32 cellular contexts compared by ENCODE assay signal in genomic region chr5:141781910-141782309, GRCh38.
"Had no signal": no experiment of that assay in that cellular context is flagged by ENCODE, and none has a peak within 500 bp of the region (broad histone marks: within the 10 kb centered on the region; RNA-seq: fewer than 3 reads in every experiment).

No MANE protein-coding gene starts in this region.

- FAIRE-seq: RCC 7860 had no signal

- H3K9me3 ChIP-seq: adrenal gland had no signal

- DNase-seq: activated CD4-positive, alpha-beta memory T cell treated with anti-CD3 and anti-CD28 coated beads, Interleukin-2, amount 10 ng/mL, durations not matched to agents 7 days and 5 days; activated CD4-positive, alpha-beta T cell treated with anti-CD3 and anti-CD28 coated beads for 1 hour; activated CD4-positive, alpha-beta T cell treated with anti-CD3 and anti-CD28 coated beads for 48 hours; activated CD4-positive, CD25-positive, alpha-beta regulatory T cell; activated CD8-positive, alpha-beta memory T cell treated with anti-CD3 and anti-CD28 coated beads for 24 hours; activated CD8-positive, alpha-beta memory T cell treated with anti-CD3 and anti-CD28 coated beads, Interleukin-2, amount 10 ng/mL, durations not matched to agents 7 days and 5 days; activated CD8-positive, alpha-beta memory T cell treated with anti-CD3 and anti-CD28 coated beads, Interleukin-2, amount 50 U/mL, for 48 hours; activated gamma-delta T cell; activated naive CD4-positive, alpha-beta T cell treated with anti-CD3 and anti-CD28 coated beads for 36 hours; activated T-cell treated with anti-CD3 and anti-CD28 coated beads, Interleukin-2, amount 50 U/mL, for 72 hours; adrenal gland; central memory CD4-positive, alpha-beta T cell; KG1; NCI-H1092 treated with DMSO at 0.1 percent for 48 hours; NCI-H1694; NCI-H1930; NCI-H2081 treated with DMSO at 0.1 percent for 48 hours; NCI-H226; NCI-H446 treated with DMSO at 0.1 percent for 48 hours; NCI-H524; NCI-H69; NCI-H82; NK-92 treated with Interleukin-12 subunit alpha and Interleukin-12 subunit beta, amount 100 ng/mL, for 24 hours; PC-9; SW 1271; T-helper 1 cell; T1000; WERI-Rb-1 had no signal

- ATAC-seq: activated CD8-positive, alpha-beta memory T cell treated with anti-CD3 and anti-CD28 coated beads, Interleukin-2, amount 10 ng/mL, durations not matched to agents 7 days and 5 days; activated naive CD4-positive, alpha-beta T cell treated with anti-CD3 and anti-CD28 coated beads, Interleukin-2, amount 50 U/mL, for 72 hours; activated T-cell treated with anti-CD3 and anti-CD28 coated beads, Interleukin-2, amount 50 U/mL, for 72 hours; Right ventricle myocardium inferior had no signal

- H2AFZ ChIP-seq: PC-9 had no signal

- H3K4me3 ChIP-seq: adrenal gland, PC-9 had no signal

- H3K4me2 ChIP-seq: PC-9 had no signal

- H3K4me1 ChIP-seq: adrenal gland had no signal

- H3K27ac ChIP-seq: adrenal gland, PC-9, RWPE1, WERI-Rb-1 had no signal

- H3K36me3 ChIP-seq: adrenal gland, WERI-Rb-1 had no signal

- H3K27me3 ChIP-seq: adrenal gland had no signal
